8 cellular contexts compared by ENCODE assay signal in the genomic region with DNA sequence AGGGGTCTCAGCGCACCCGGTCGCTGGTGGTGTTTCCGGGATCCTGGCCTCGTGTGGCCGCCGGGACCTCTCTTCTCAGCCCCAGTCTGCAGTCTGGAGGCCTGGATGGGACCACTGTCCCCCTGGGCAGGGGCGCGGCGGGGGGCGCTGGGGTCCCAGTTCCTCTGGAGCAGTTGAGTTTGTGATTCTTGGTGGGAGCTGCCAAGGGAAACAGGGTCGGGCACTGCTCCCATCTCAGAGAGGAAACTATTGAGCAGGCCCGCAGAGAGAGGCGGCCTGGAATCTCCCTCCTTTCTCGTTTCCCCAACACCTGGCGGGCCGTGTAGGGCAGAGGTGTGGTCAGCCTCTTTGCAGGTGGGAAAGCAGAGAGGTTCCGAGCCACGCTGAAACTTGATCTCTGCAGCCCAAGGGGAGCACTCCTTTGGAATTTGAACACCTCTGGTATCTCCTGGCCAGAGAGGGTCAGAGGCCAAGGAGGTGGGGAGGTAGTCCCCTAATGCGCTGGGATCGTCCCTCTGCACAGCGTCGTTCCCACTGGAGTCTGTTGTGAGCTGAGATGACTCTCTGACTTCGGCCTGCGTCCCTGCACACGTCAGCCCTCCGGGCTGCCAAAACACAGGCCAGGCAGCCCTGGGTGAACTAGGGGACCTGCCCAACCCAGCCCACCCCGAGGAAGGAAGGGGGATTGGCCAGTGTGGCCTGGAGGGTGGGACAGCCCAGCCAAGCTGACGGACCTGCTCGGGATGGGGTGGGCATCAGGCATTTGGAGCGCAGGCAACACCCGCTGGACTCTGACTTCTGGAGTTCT. TPM values are rescaled to one million over a fixed set of nuclear protein-coding genes. Genes with fewer than 3 reads are reported as not detected.
DNase-seq lines count a peak whose midpoint lies in the region; ATAC-seq, FAIRE-seq and TF ChIP-seq lines count a peak whose summit lies in the region.

No MANE protein-coding gene starts in this region.

- peaks cover 36% of the 10 kb centered on the region for H3K4me1 ChIP-seq in hepatocyte (ENCODE audit: insufficient read depth)

- TF ChIP-seq CTCF in hepatocyte (IDR thresholded peaks at IDR 0.05; ENCODE audit: poor library complexity): no peak

- whole genome bisulfite sequencing in hepatocyte (ENCODE audit: low lambda C conversion rate, missing lambda C conversion rate): 4% methylated on average over 32 of the region's 32 CpGs

- H3K4me1 Mint-ChIP-seq in activated naive CD8-positive, alpha-beta T cell treated with anti-CD3 and anti-CD28 coated beads, Interleukin-2, amount 50 U/mL, for 24 hours: peaks cover 75% of the 10 kb centered on the region

- no peaks in the 10 kb centered on the region for H3K36me3 ChIP-seq in hepatocyte (replicated peaks; ENCODE audit: insufficient read depth, low read depth)

- intact Hi-C loops in sciatic nerve (cut with DNase I): no loop called here

- H3K36me3 Mint-ChIP-seq in activated naive CD8-positive, alpha-beta T cell treated with anti-CD3 and anti-CD28 coated beads, Interleukin-2, amount 50 U/mL, for 24 hours (ENCODE audit: low read depth): peaks cover 16% of the 10 kb centered on the region

- H3K4me3 Mint-ChIP-seq in activated naive CD8-positive, alpha-beta T cell treated with anti-CD3 and anti-CD28 coated beads, Interleukin-2, amount 50 U/mL, for 24 hours: peak overlapping the region; percentile 89

- no peaks in the 10 kb centered on the region for H3K9me2 ChIP-seq in hepatocyte (replicated peaks; ENCODE audit: insufficient read depth)

- FAIRE-seq in HTR-8/SVneo (lab: Jason Lieb, UNC) (peak; percentile 70), GM19239 (lab: Jason Lieb, UNC) (no peak)

- peak overlapping the region; percentile 60 for H3K4me3 ChIP-seq in hepatocyte

- H3K9me3 Mint-ChIP-seq in activated naive CD8-positive, alpha-beta T cell treated with anti-CD3 and anti-CD28 coated beads, Interleukin-2, amount 50 U/mL, for 24 hours: no peaks in the 10 kb centered on the region

- H2AFZ ChIP-seq in hepatocyte: peak overlapping the region; percentile 77

- ATAC-seq in GM18498 (IDR thresholded peaks at IDR 0.05; ENCODE audit: unreplicated experiment) (peak; percentile 6), sciatic nerve (peak; percentile 73), HG03571 (IDR thresholded peaks at IDR 0.05; ENCODE audit: unreplicated experiment) (no peak), HG02763 (IDR thresholded peaks at IDR 0.05; ENCODE audit: unreplicated experiment) (no peak)
- ATAC-seq in activated naive CD8-positive, alpha-beta T cell treated with anti-CD3 and anti-CD28 coated beads, Interleukin-2, amount 50 U/mL, for 24 hours: no peak

- H3K4me2 ChIP-seq in hepatocyte: peak overlapping the region; percentile 98

- no peaks in the 10 kb centered on the region for H3K27me3 Mint-ChIP-seq in activated naive CD8-positive, alpha-beta T cell treated with anti-CD3 and anti-CD28 coated beads, Interleukin-2, amount 50 U/mL, for 24 hours

- peak overlapping the region; percentile 84 for H3K27ac Mint-ChIP-seq in activated naive CD8-positive, alpha-beta T cell treated with anti-CD3 and anti-CD28 coated beads, Interleukin-2, amount 50 U/mL, for 24 hours

- DNase-seq in HTR-8/SVneo (ENCODE audit: insufficient read length, low spot score): no peak
- DNase-seq in activated naive CD8-positive, alpha-beta T cell treated with anti-CD3 and anti-CD28 coated beads, Interleukin-2, amount 50 U/mL, for 24 hours: no peak
- DNase-seq in hepatocyte (ENCODE audit: low spot score): peak; percentile 39
- peak; percentile 72 for DNase-seq in sciatic nerve (ENCODE audit: low spot score)
- DNase-seq in GM19239 (ENCODE audit: insufficient read length, low spot score): no peak

- no peaks in the 10 kb centered on the region for H4K20me1 ChIP-seq in hepatocyte (ENCODE audit: insufficient read depth, poor library complexity, severe bottlenecking)

- no peaks in the 10 kb centered on the region for H3K79me2 ChIP-seq in hepatocyte

- H3K9me3 ChIP-seq in hepatocyte (ENCODE audit: low read depth): no peaks in the 10 kb centered on the region

- H3K27ac ChIP-seq in hepatocyte: peak overlapping the region; percentile 52

- no peaks in the 10 kb centered on the region for H3K27me3 ChIP-seq in hepatocyte

RNA-seq across cellular contexts. Expression of gene PLEKHF1, which starts 0.8 kb away (rescaled TPM):
- 2.7 TPM in 2 replicates for total RNA-seq in hepatocyte
- polyA plus RNA-seq in hepatocyte: 2.4 and 5.8 TPM in 2 replicates
- 30.4 TPM for total RNA-seq in sciatic nerve

RNA-seq across cellular contexts. Expression of gene C19orf12, which starts 49.0 kb away (rescaled TPM):
- 52.1 and 57.2 TPM in 2 replicates for total RNA-seq in hepatocyte
- polyA plus RNA-seq in hepatocyte: 39.5 and 41.5 TPM in 2 replicates
- 30.9 TPM for total RNA-seq in sciatic nerve

RNA-seq across cellular contexts. Expression of gene POP4, which starts 59.9 kb away (rescaled TPM):
- total RNA-seq in hepatocyte: 68.9 and 69.5 TPM in 2 replicates
- polyA plus RNA-seq in hepatocyte: 91.8 and 111 TPM in 2 replicates
- total RNA-seq in sciatic nerve: 40.0 TPM

Comparison
In these comparisons a context has a peak if more than half of its experiments do, and no peak if none do; other contexts are left out.
1. ATAC-seq: peak in GM18498 (single experiment) and sciatic nerve (single experiment); none in activated naive CD8-positive, alpha-beta T cell treated with anti-CD3 and anti-CD28 coated beads, Interleukin-2, amount 50 U/mL, for 24 hours (single experiment), HG03571 (single experiment) and HG02763 (single experiment).
2. DNase-seq: peak in hepatocyte (single experiment) and sciatic nerve (single experiment); none in HTR-8/SVneo (single experiment), activated naive CD8-positive, alpha-beta T cell treated with anti-CD3 and anti-CD28 coated beads, Interleukin-2, amount 50 U/mL, for 24 hours (single experiment) and GM19239 (single experiment).